8 cellular contexts compared by ENCODE assay signal in genomic region chr2:241609859-241610793, GRCh38. TPM values are rescaled to one million over a fixed set of nuclear protein-coding genes. Genes with fewer than 3 reads are reported as not detected.
DNase-seq lines count a peak whose midpoint lies in the region; ATAC-seq and TF ChIP-seq lines count a peak whose summit lies in the region.

No MANE protein-coding gene starts in this region.

- CTCF ChIA-PET in RWPE1 (lab: Yijun Ruan, JAX), result interaction anchor here (0.6 to 1.0 kb wide), 6 partner anchors 15 to 448 kb away, joined by 3 to 5 read pairs (median 4); no protein-coding TSS in a partner anchor

- H3K27ac Mint-ChIP-seq in activated naive CD4-positive, alpha-beta T cell treated with anti-CD3 and anti-CD28 coated beads, Interleukin-2, amount 50 U/mL, for 24 hours, result no peak overlapping the region

- H3K4me3 Mint-ChIP-seq in activated naive CD4-positive, alpha-beta T cell treated with anti-CD3 and anti-CD28 coated beads, Interleukin-2, amount 50 U/mL, for 24 hours, result peak overlapping the region; percentile 39

- POLR2A ChIA-PET in RWPE1 (lab: Yijun Ruan, JAX; ENCODE audit: low non-redundant PET), result no interaction called here

- H3K27ac ChIP-seq in RWPE1 (peak overlapping the region; percentile 80), ovary (peak overlapping the region; percentile 39 to 49), thoracic aorta (peak overlapping the region; percentile 85 to 86)

- no peak for TF ChIP-seq POLR2A in ovary (IDR thresholded peaks at IDR 0.05)

- H3K9me3 Mint-ChIP-seq in activated naive CD4-positive, alpha-beta T cell treated with anti-CD3 and anti-CD28 coated beads, Interleukin-2, amount 50 U/mL, for 24 hours, result no peaks in the 10 kb centered on the region

- no peaks in the 10 kb centered on the region for H3K27me3 ChIP-seq in ovary
- no peaks in the 10 kb centered on the region for H3K27me3 ChIP-seq in thoracic aorta (replicated peaks; ENCODE audit: insufficient read depth)

- no peaks in the 10 kb centered on the region for H3K36me3 ChIP-seq in ovary
- peaks cover 9% of the 10 kb centered on the region for H3K36me3 ChIP-seq in thoracic aorta

- intact Hi-C loops in head of caudate nucleus (cut with DNase I) (no loop called here), ovary (cut with DNase I) (no loop called here)

- H3K9me3 ChIP-seq in ovary (no peaks in the 10 kb centered on the region), thoracic aorta (no peaks in the 10 kb centered on the region)

- H3K4me1 ChIP-seq in ovary (ENCODE audit: insufficient read depth) (peaks cover 15% of the 10 kb centered on the region), thoracic aorta (ENCODE audit: control insufficient read depth in 1 of 2, low read depth in 2 of 2) (peaks cover 0 to 16% of the 10 kb centered on the region in 2 donors)

- ATAC-seq in GM19397 (IDR thresholded peaks at IDR 0.05; ENCODE audit: unreplicated experiment) (peak; percentile 94), HG03558 (IDR thresholded peaks at IDR 0.05; ENCODE audit: extremely low read depth, unreplicated experiment) (peak; percentile 85), thoracic aorta (ENCODE audit: insufficient number of reproducible peaks, low FRiP score, low read depth) (peak; percentile 72)

- H3K27me3 Mint-ChIP-seq in activated naive CD4-positive, alpha-beta T cell treated with anti-CD3 and anti-CD28 coated beads, Interleukin-2, amount 50 U/mL, for 24 hours, result no peaks in the 10 kb centered on the region

- WGBS in ovary, 3 donors, result 6 to 10% (median 7%) methylated on average over 52 to 76 of the region's 76 CpGs

- no peak for TF ChIP-seq EP300 in ovary (IDR thresholded peaks at IDR 0.05)

- peaks cover 26% of the 10 kb centered on the region for H3K4me1 Mint-ChIP-seq in activated naive CD4-positive, alpha-beta T cell treated with anti-CD3 and anti-CD28 coated beads, Interleukin-2, amount 50 U/mL, for 24 hours

- H3K4me3 ChIP-seq in ovary (peak overlapping the region; percentile 66), thoracic aorta (peak overlapping the region; percentile 78)

- H3K36me3 Mint-ChIP-seq in activated naive CD4-positive, alpha-beta T cell treated with anti-CD3 and anti-CD28 coated beads, Interleukin-2, amount 50 U/mL, for 24 hours, result peaks cover 4% of the 10 kb centered on the region

- DNase-seq in Ammon's horn (ENCODE audit: low spot score), result peak; percentile 73
- peak; percentile 80 for DNase-seq in RWPE1 (ENCODE audit: low spot score)
- peak; percentile 50 to 94 (median 84) for DNase-seq in head of caudate nucleus
- DNase-seq in ovary, result peak; percentile 76 to 90 (median 80)
- DNase-seq in thoracic aorta (ENCODE audit: low spot score), result peak; percentile 46

- TF ChIP-seq CTCF in RWPE1 (conservative IDR thresholded peaks at IDR 0.05; ENCODE audit: low read depth) (peak; percentile 77), ovary (IDR thresholded peaks at IDR 0.05) (peak; percentile 68 to 69 (median 69)), thoracic aorta (IDR thresholded peaks at IDR 0.05) (peak; percentile 51)

RNA-seq across cellular contexts. Expression of gene THAP4, which starts 26.8 kb away (rescaled TPM):
- total RNA-seq in ovary (10 to 100 TPM; 26.2 to 54.7 (median 40.3) TPM), thoracic aorta (10 to 100 TPM; 27.2 to 31.1 TPM)
- polyA plus RNA-seq in ovary, result 10 to 100 TPM; 12.1 to 42.0 TPM

RNA-seq across cellular contexts. Expression of gene ATG4B, which starts 27.4 kb away (rescaled TPM):
- total RNA-seq in ovary (10 to 100 TPM; 37.1 to 70.4 (median 56.3) TPM), thoracic aorta (10 to 100 TPM; 52.0 to 86.1 TPM)
- polyA plus RNA-seq in ovary, result 10 to 100 TPM; 41.0 to 49.5 TPM

RNA-seq across cellular contexts. Expression of gene BOK, which starts 51.6 kb away (rescaled TPM):
- 10 to 100 TPM in 6 of 7 donors, 1 to 10 TPM in 1; 9.6 to 20.6 (median 13.5) TPM for total RNA-seq in ovary
- 10 to 100 TPM in 1 of 2 donors, 1 to 10 TPM in 1; 4.8 to 19.2 TPM for polyA plus RNA-seq in ovary
- total RNA-seq in thoracic aorta, result 10 to 100 TPM; 10.7 to 27.5 TPM

Comparison
In these comparisons a context has a peak if more than half of its experiments do, and no peak if none do; other contexts are left out.
1. Peak in every context shown above with its lines: DNase-seq, ATAC-seq, H3K4me3 ChIP-seq and H3K27ac ChIP-seq.